8 cellular contexts compared by ENCODE assay signal in genomic region chr1:157139125-157139524, GRCh38. TPM values are rescaled to one million over a fixed set of nuclear protein-coding genes. Genes with fewer than 3 reads are reported as not detected.
DNase-seq lines count a peak whose midpoint lies in the region; ATAC-seq and TF ChIP-seq lines count a peak whose summit lies in the region.

No MANE protein-coding gene starts in this region.

- H3F3A ChIP-seq in DOHH2 (ENCODE audit: control insufficient read depth, insufficient read depth), result peaks cover 15% of the 10 kb centered on the region

- H2AK5ac ChIP-seq in trophoblast cell (ENCODE audit: low read length), result no peak overlapping the region

- H2BK5ac ChIP-seq in trophoblast cell (ENCODE audit: low read depth, low read length, poor library complexity), result no peak overlapping the region

- ATAC-seq in HG03108 (IDR thresholded peaks at IDR 0.05; ENCODE audit: unreplicated experiment) (no peak), GM19351 (IDR thresholded peaks at IDR 0.05; ENCODE audit: unreplicated experiment) (no peak)

- no peak overlapping the region for H3K23ac ChIP-seq in trophoblast cell (ENCODE audit: low read length)

- H3K79me2 ChIP-seq in DOHH2 (ENCODE audit: control insufficient read depth, low read length), result peaks cover 31% of the 10 kb centered on the region
- H3K79me2 ChIP-seq in trophoblast cell (ENCODE audit: control insufficient read depth, insufficient read depth, low read length, poor library complexity), result peaks cover 15% of the 10 kb centered on the region

- no peak overlapping the region for H2BK120ac ChIP-seq in trophoblast cell (ENCODE audit: insufficient read depth, low read length, poor library complexity)

- no peak overlapping the region for H3K4ac ChIP-seq in trophoblast cell (ENCODE audit: low read depth, low read length)

- DNase-seq in RWPE1 (ENCODE audit: low spot score) (no peak), trophoblast cell (no peak)
- no peak for DNase-seq in stimulated activated CD4-positive, alpha-beta T cell treated with anti-CD3 and anti-CD28 coated beads, Interleukin-4, amount 100 ng/mL, for 24 hours
- no peak for DNase-seq in activated CD8-positive, alpha-beta memory T cell treated with anti-CD3 and anti-CD28 coated beads for 24 hours

- H3K36me3 ChIP-seq in DOHH2 (ENCODE audit: control insufficient read depth, low read length) (peaks cover 29% of the 10 kb centered on the region), esophagus (ENCODE audit: control insufficient read depth in 2 of 2, insufficient read depth in 2 of 2, low read length in 1 of 2) (peaks cover 0 to 16% of the 10 kb centered on the region in 2 donors), trophoblast cell (ENCODE audit: control insufficient read depth in 1 of 2, insufficient read depth in 2 of 2, low read length in 2 of 2) (peaks cover 0 to 9% of the 10 kb centered on the region in 2 experiments)

- peak overlapping the region; percentile 50 for H3K27ac ChIP-seq in DOHH2 (ENCODE audit: low read depth, low read length)
- H3K27ac ChIP-seq in RWPE1, result peak overlapping the region; percentile 89
- H3K27ac ChIP-seq in esophagus (ENCODE audit: low read depth in 2 of 2, low read length in 1 of 2), result peak overlapping the region; percentile 96 to 99
- peak overlapping the region; percentile 99 for H3K27ac ChIP-seq in trophoblast cell (ENCODE audit: low read depth, low read length)

- peaks cover 12% of the 10 kb centered on the region; the same call in 1 of the 2 replicates for H4K20me1 ChIP-seq in DOHH2 (ENCODE audit: control insufficient read depth, insufficient read depth, low read depth, low read length)

- peak overlapping the region; percentile 99 for H4K8ac ChIP-seq in trophoblast cell (ENCODE audit: low read depth, low read length)

- H3K79me1 ChIP-seq in trophoblast cell (ENCODE audit: low read length), result peaks cover 14% of the 10 kb centered on the region

- H4K91ac ChIP-seq in trophoblast cell (ENCODE audit: low read depth, low read length), result peak overlapping the region; percentile 94

- H2BK12ac ChIP-seq in trophoblast cell (ENCODE audit: low read length), result no peak overlapping the region

- H3K4me3 ChIP-seq in DOHH2 (ENCODE audit: low read length) (peak overlapping the region; percentile 88), esophagus (ENCODE audit: low read depth in 1 of 2, low read length in 2 of 2) (peak overlapping the region; percentile 95 to 96), trophoblast cell (ENCODE audit: low read depth, low read length) (peak overlapping the region; percentile 97)

- H3K9ac ChIP-seq in trophoblast cell (ENCODE audit: low read length), result peak overlapping the region; percentile 98

- H3K14ac ChIP-seq in trophoblast cell (ENCODE audit: low read length), result peak overlapping the region; percentile 98

- POLR2A ChIA-PET in RWPE1 (lab: Yijun Ruan, JAX; ENCODE audit: low non-redundant PET), result no interaction called here

- H3K4me1 ChIP-seq in DOHH2 (ENCODE audit: control insufficient read depth, low read length) (peaks cover 19% of the 10 kb centered on the region), esophagus (ENCODE audit: control insufficient read depth in 2 of 2, insufficient read depth in 2 of 2, low read length in 1 of 2) (peaks cover 0 to 2% of the 10 kb centered on the region in 2 donors), trophoblast cell (ENCODE audit: control insufficient read depth in 1 of 2, insufficient read depth in 2 of 2, low read length in 2 of 2) (peaks cover 9 to 18% of the 10 kb centered on the region in 2 experiments)

- H3K9me2 ChIP-seq in DOHH2 (replicated peaks; ENCODE audit: control insufficient read depth, low read length), result no peaks in the 10 kb centered on the region

- peak overlapping the region; percentile 90 for H4K12ac ChIP-seq in trophoblast cell (ENCODE audit: low read depth, low read length)

- peak overlapping the region; percentile 97 for H3K18ac ChIP-seq in trophoblast cell (ENCODE audit: low read length)

- H3K4me2 ChIP-seq in DOHH2 (ENCODE audit: low read length) (peak overlapping the region; percentile 84), trophoblast cell (ENCODE audit: low read length) (peak overlapping the region; percentile 91)

- H3K9me3 ChIP-seq in DOHH2 (ENCODE audit: control insufficient read depth, insufficient read depth, low read length) (no peaks in the 10 kb centered on the region), esophagus (ENCODE audit: control insufficient read depth in 2 of 2, insufficient read depth in 1 of 2, low read depth in 1 of 2, low read length in 1 of 2) (no peaks in the 10 kb centered on the region), trophoblast cell (ENCODE audit: insufficient read depth, low read depth, low read length) (no peaks in the 10 kb centered on the region)

- H3K27me3 ChIP-seq in DOHH2 (ENCODE audit: control insufficient read depth, low read length) (no peaks in the 10 kb centered on the region; the same call in 1 of the 2 replicates), esophagus (ENCODE audit: control insufficient read depth in 1 of 2, insufficient read depth in 2 of 2, low read length in 2 of 2) (no peaks in the 10 kb centered on the region), trophoblast cell (ENCODE audit: insufficient read depth, low read length) (no peaks in the 10 kb centered on the region)

- WGBS in esophagus, 2 donors, result 28% methylated on average over 7 of the region's 7 CpGs
- WGBS in trophoblast cell (ENCODE audit: extremely low coverage, insufficient coverage, insufficient read length), result 100% methylated on average over 2 of the region's 7 CpGs

- CTCF ChIA-PET in RWPE1 (lab: Yijun Ruan, JAX), result interaction anchor here (1.3 to 5.3 kb wide), 2 partner anchors 17 to 982 kb away, joined by 3 to 27 read pairs; no protein-coding TSS in a partner anchor

- no peak overlapping the region for H2AFZ ChIP-seq in trophoblast cell (ENCODE audit: insufficient read depth, low read length, poor library complexity)

- TF ChIP-seq CTCF in DOHH2 (IDR thresholded peaks at IDR 0.05; ENCODE audit: low read depth, low read length, poor library complexity, severe bottlenecking) (no peak), RWPE1 (conservative IDR thresholded peaks at IDR 0.05; ENCODE audit: low read depth) (no peak)

RNA-seq across cellular contexts. Expression of gene ETV3, which starts 0.9 kb away (rescaled TPM):
- 1 to 10 TPM; 9.3 to 9.4 TPM for polyA plus RNA-seq in esophagus
- 11.1 and 11.7 TPM in 2 replicates for polyA plus RNA-seq in trophoblast cell (2013)

RNA-seq across cellular contexts. Expression of gene ETV3L, which starts 39.5 kb away (rescaled TPM):
- not detected for polyA plus RNA-seq in esophagus
- not detected in 2 replicates for polyA plus RNA-seq in trophoblast cell (2013)
